ENCODE assay signal across 2 cellular contexts in genomic region chr19:18264956-18265610, GRCh38.
TF ChIP-seq lines count a peak whose summit lies in the region.

No MANE protein-coding gene starts in this region.

TF ChIP-seq in K562, 482 proteins besides CTCF, POLR2A, EP300 and RAD21:
- TF ChIP-seq CHCHD3 (CRISPR knock-in tag; IDR thresholded peaks at IDR 0.05): no peak
- no peak for TF ChIP-seq CGGBP1 (CRISPR knock-in tag; IDR thresholded peaks at IDR 0.05)
- TF ChIP-seq RBFOX2 (IDR thresholded peaks at IDR 0.05; ENCODE audit: low read depth, low read length): 0 out of 2 replicates have a peak, but pooled peaks have one; percentile 20
- TF ChIP-seq JUND (IDR thresholded peaks at IDR 0.05; ENCODE audit: borderline replicate concordance, low read depth, low read length): no peak
- no peak for TF ChIP-seq JUND (tag; IDR thresholded peaks at IDR 0.05; ENCODE audit: borderline replicate concordance, low read depth, low read length)
- TF ChIP-seq CBX3 (IDR thresholded peaks at IDR 0.05; ENCODE audit: borderline replicate concordance in 1 of 2, low read length in 2 of 2): no peak
- TF ChIP-seq PHF20 (IDR thresholded peaks at IDR 0.05; ENCODE audit: partially characterized antibody): no peak
- no peak for TF ChIP-seq NUFIP1 (IDR thresholded peaks at IDR 0.05; ENCODE audit: partially characterized antibody)
- no peak for TF ChIP-seq MITF (IDR thresholded peaks at IDR 0.05)
- no peak for TF ChIP-seq ZFPM2 (CRISPR knock-in tag; IDR thresholded peaks at IDR 0.05)
- peak; percentile 46 for TF ChIP-seq FIP1L1 (IDR thresholded peaks at IDR 0.05; ENCODE audit: low read depth, low read length, poor library complexity, severe bottlenecking)
- TF ChIP-seq ZNF263 (CRISPR knock-in tag; IDR thresholded peaks at IDR 0.05; ENCODE audit: borderline replicate concordance): no peak
- TF ChIP-seq NR2C2 (CRISPR knock-in tag; IDR thresholded peaks at IDR 0.05): no peak
- no peak for TF ChIP-seq NR2C2 (tag; IDR thresholded peaks at IDR 0.05)
- TF ChIP-seq CCAR2 (IDR thresholded peaks at IDR 0.05; ENCODE audit: low read depth, low read length): no peak
- no peak for TF ChIP-seq XRCC3 (IDR thresholded peaks at IDR 0.05)
TF ChIP-seq in K562: peak in this region for 2.

TF ChIP-seq in neural cell, 6 proteins besides CTCF, POLR2A, EP300 and RAD21:
- peak; percentile 9 for TF ChIP-seq POLR2AphosphoS5 (IDR thresholded peaks at IDR 0.05)
- TF ChIP-seq MXI1 (conservative IDR thresholded peaks at IDR 0.05; ENCODE audit: poor library complexity, severe bottlenecking): no peak
- TF ChIP-seq EZH2 (IDR thresholded peaks at IDR 0.05; ENCODE audit: borderline replicate concordance, insufficient read depth, low read length, poor library complexity, severe bottlenecking): no peak
- TF ChIP-seq TAF1 (IDR thresholded peaks at IDR 0.05; ENCODE audit: low read depth): no peak
- TF ChIP-seq SMC3 (conservative IDR thresholded peaks at IDR 0.05; ENCODE audit: poor library complexity): no peak
TF ChIP-seq in neural cell: peak in this region for 1.
